1 cellular context compared by ENCODE assay signal in the genomic region with DNA sequence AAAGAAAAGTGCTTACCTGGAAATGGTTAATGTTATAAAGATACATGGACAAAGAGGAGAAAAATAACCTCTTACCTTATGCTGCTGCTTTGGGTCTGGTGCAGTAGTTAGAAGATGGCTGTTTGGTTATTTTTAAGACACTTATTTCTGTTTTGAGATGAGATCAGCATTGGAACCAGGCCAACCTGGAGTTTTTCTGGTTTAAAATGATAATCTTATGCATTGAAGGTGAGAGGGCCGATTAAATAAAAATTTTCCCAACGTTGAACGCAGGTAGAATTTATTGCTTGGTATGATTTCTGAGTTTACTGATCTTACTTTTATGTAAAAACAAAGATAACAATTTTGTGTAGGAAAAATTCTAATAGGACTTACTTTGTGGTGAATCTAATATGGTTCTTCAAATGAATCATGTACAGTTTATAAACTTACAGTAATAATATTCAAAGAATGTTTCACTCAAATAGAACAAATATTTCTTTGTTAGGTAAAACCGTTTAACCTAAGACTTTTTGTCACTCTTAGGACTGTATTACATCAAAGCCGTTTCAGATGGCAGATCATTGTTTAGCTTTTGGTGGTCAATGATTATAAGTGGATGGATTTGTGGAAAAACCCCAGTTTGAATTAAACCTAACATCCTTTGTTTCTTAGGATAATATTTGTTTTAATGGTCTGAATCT.
TF ChIP-seq lines count a peak whose summit lies in the region.

No MANE protein-coding gene starts in this region.

TF ChIP-seq in SK-N-SH treated with all-trans-retinoic acid at 6 μM for 48 hours, 23 proteins besides CTCF, POLR2A, EP300 and RAD21 (continued from another document):
- TF ChIP-seq, protein P1, sequence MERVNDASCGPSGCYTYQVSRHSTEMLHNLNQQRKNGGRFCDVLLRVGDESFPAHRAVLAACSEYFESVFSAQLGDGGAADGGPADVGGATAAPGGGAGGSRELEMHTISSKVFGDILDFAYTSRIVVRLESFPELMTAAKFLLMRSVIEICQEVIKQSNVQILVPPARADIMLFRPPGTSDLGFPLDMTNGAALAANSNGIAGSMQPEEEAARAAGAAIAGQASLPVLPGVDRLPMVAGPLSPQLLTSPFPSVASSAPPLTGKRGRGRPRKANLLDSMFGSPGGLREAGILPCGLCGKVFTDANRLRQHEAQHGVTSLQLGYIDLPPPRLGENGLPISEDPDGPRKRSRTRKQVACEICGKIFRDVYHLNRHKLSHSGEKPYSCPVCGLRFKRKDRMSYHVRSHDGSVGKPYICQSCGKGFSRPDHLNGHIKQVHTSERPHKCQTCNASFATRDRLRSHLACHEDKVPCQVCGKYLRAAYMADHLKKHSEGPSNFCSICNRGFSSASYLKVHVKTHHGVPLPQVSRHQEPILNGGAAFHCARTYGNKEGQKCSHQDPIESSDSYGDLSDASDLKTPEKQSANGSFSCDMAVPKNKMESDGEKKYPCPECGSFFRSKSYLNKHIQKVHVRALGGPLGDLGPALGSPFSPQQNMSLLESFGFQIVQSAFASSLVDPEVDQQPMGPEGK (CRISPR knock-in tag; IDR thresholded peaks at IDR 0.05; ENCODE audit: borderline replicate concordance), result no peak
- no peak for TF ChIP-seq OSR1 (CRISPR knock-in tag; IDR thresholded peaks at IDR 0.05)
- TF ChIP-seq GLIS3 (CRISPR knock-in tag; IDR thresholded peaks at IDR 0.05), result no peak
- TF ChIP-seq, protein P2, sequence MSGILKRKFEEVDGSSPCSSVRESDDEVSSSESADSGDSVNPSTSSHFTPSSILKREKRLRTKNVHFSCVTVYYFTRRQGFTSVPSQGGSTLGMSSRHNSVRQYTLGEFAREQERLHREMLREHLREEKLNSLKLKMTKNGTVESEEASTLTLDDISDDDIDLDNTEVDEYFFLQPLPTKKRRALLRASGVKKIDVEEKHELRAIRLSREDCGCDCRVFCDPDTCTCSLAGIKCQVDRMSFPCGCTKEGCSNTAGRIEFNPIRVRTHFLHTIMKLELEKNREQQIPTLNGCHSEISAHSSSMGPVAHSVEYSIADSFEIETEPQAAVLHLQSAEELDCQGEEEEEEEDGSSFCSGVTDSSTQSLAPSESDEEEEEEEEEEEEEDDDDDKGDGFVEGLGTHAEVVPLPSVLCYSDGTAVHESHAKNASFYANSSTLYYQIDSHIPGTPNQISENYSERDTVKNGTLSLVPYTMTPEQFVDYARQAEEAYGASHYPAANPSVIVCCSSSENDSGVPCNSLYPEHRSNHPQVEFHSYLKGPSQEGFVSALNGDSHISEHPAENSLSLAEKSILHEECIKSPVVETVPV (CRISPR knock-in tag; IDR thresholded peaks at IDR 0.05), result no peak
- TF ChIP-seq ZNF70 (CRISPR knock-in tag; IDR thresholded peaks at IDR 0.05), result no peak
- no peak for TF ChIP-seq ZNF565 (CRISPR knock-in tag; conservative IDR thresholded peaks at IDR 0.05; ENCODE audit: low read depth)
- TF ChIP-seq SNAI2 (CRISPR knock-in tag; IDR thresholded peaks at IDR 0.05), result no peak
- no peak for TF ChIP-seq ZFP3 (CRISPR knock-in tag; IDR thresholded peaks at IDR 0.05)
- no peak for TF ChIP-seq ZFP30 (CRISPR knock-in tag; IDR thresholded peaks at IDR 0.05)
- no peak for TF ChIP-seq ESRRG (CRISPR knock-in tag; IDR thresholded peaks at IDR 0.05)
